Comparison of ENCODE assay signal across 34 cellular contexts in the genomic region with DNA sequence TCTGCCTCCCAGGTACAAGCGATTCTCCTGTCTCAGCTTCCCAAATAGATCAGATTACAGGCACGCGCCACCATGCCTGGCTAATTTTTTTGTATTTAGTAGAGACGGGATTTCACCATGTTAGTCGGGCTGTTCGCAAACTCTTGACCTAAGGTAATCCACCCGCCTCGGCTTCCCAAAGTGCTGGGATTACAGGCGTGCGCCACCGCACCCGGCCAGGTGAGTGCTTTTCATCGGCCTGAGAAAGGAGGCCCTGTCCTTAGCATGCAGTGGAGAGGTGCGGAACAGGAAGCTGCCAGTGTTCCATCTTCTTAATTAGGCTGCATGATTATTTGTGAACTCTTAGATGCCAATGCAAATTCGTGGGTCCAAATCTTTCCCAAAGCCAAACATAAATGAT.
"Had no signal": no experiment of that assay in that cellular context is flagged by ENCODE, and none has a peak within 500 bp of the region (broad histone marks: within the 10 kb centered on the region; RNA-seq: fewer than 3 reads in every experiment).

No MANE protein-coding gene starts in this region.

- H3K36me3 ChIP-seq: adrenal gland, ascending aorta, brain microvascular endothelial cell, breast epithelium, cardiac muscle cell had no signal

- DNase-seq: activated effector memory CD4-positive, alpha-beta T cell treated with anti-CD3 and anti-CD28 coated beads, Interleukin-2, amount 50 U/mL, for 16 hours; activated effector memory CD4-positive, alpha-beta T cell treated with Interleukin-2 at 50 U/mL for 16 hours; activated gamma-delta T cell; activated gamma-delta T cell treated with Interleukin-2 at 50 U/mL for 16 hours; activated naive CD4-positive, alpha-beta T cell; activated naive CD4-positive, alpha-beta T cell treated with anti-CD3 and anti-CD28 coated beads for 36 hours; activated naive CD4-positive, alpha-beta T cell treated with anti-CD3 and anti-CD28 coated beads, Interleukin-2, amount 10 ng/mL, durations not matched to agents 7 days and 5 days; activated naive CD4-positive, alpha-beta T cell treated with anti-CD3 and anti-CD28 coated beads, Interleukin-2, amount 50 U/mL, for 16 hours; activated naive CD4-positive, alpha-beta T cell treated with Interleukin-2 at 50 U/mL for 16 hours; activated naive CD8-positive, alpha-beta T cell treated with anti-CD3 and anti-CD28 coated beads for 36 hours; activated naive CD8-positive, alpha-beta T cell treated with anti-CD3 and anti-CD28 coated beads, Interleukin-2, amount 10 ng/mL, durations not matched to agents 7 days and 5 days; activated naive CD8-positive, alpha-beta T cell treated with anti-CD3 and anti-CD28 coated beads, Interleukin-2, amount 50 U/mL, for 24 hours; activated T-cell treated with anti-CD3 and anti-CD28 coated beads for 4 hours; activated T-cell treated with anti-CD3 and anti-CD28 coated beads, Interleukin-2, amount 50 U/mL, for 1 hour; activated T-cell treated with anti-CD3 and anti-CD28 coated beads, Interleukin-2, amount 50 U/mL, for 24 hours; activated T-cell treated with anti-CD3 and anti-CD28 coated beads, Interleukin-2, amount 50 U/mL, for 4 hours; activated T-cell treated with anti-CD3 and anti-CD28 coated beads, Interleukin-2, amount 50 U/mL, for 72 hours; adrenal gland; amniotic stem cell; amygdala; anterior cingulate cortex; aorta; body of pancreas; brain microvascular endothelial cell; caudate nucleus; central memory CD4-positive, alpha-beta T cell; cerebellar nuclear complex had no signal

- ATAC-seq: activated naive CD4-positive, alpha-beta T cell treated with anti-CD3 and anti-CD28 coated beads, Interleukin-2, amount 50 U/mL, for 72 hours; activated naive CD8-positive, alpha-beta T cell treated with anti-CD3 and anti-CD28 coated beads, Interleukin-2, amount 50 U/mL, for 24 hours; activated T-cell treated with anti-CD3 and anti-CD28 coated beads, Interleukin-2, amount 50 U/mL, for 4 hours; activated T-cell treated with anti-CD3 and anti-CD28 coated beads, Interleukin-2, amount 50 U/mL, for 72 hours; activated T-helper 17 cell treated with anti-CD3 and anti-CD28 coated beads, Interleukin-2, amount 50 U/mL, for 72 hours; body of pancreas had no signal

- H3K27ac ChIP-seq: adrenal gland, body of pancreas, brain microvascular endothelial cell, breast epithelium, cardiac muscle cell had no signal

- H3K9me3 ChIP-seq: adrenal gland, ascending aorta, body of pancreas, breast epithelium had no signal

- H3K4me1 ChIP-seq: adrenal gland, body of pancreas, breast epithelium had no signal

- H3K4me3 ChIP-seq: adrenal gland, ascending aorta, body of pancreas, breast epithelium, cardiac muscle cell had no signal

- FAIRE-seq: astrocyte, bronchial epithelial cell had no signal

- H3K27me3 ChIP-seq: adrenal gland, ascending aorta, body of pancreas, brain microvascular endothelial cell, breast epithelium, cardiac muscle cell had no signal
